Comparison of ENCODE assay signal across 8 cellular contexts in the genomic region with DNA sequence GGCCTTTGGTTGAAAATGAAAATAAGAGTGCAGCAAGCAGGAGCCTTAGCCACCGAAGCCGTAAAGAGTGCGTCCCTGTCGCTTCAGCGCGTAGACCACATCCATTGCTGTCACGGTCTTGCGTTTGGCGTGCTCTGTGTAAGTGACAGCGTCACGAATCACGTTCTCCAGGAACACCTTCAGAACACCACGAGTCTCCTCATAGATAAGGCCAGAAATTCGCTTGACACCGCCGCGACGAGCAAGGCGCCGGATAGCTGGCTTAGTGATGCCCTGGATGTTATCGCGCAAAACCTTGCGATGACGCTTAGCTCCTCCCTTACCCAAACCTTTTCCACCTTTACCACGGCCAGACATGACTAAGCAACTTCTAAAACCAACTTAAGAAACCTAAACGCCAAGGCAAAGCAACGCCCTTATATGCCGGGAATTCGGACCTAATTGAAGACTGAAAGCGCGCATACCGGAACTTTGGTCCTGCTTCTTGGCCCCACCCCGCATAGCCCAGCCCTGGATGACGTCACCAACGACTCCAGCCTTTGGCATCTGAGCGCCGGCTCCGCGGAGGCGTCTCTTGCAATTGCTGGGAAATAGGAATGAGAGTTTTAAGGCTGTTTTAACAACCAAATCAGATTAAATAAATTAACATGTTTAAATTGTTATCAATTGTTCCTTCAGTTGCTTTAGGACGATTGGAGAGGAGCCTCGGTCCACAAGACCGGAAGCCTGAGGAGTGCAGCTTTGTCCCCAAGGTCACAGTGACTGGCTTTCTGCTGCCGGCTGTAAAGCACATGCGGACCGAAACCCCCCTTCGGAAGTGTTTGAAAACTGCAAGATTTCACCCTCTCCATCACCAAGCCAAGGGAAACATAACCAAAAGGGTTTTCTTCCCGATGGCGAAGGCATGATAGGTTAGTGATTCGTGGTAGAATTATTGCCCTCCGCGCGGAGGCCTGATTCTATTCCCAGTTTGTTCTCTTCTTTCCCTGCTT.
A peak's percentile ranks its signal among the peaks of the same experiment; 100 is the strongest.
DNase-seq lines count a peak whose midpoint lies in the region; ATAC-seq and TF ChIP-seq lines count a peak whose summit lies in the region.

No MANE protein-coding gene starts in this region.

- H3K27ac ChIP-seq in ACC112 (ENCODE audit: low read depth, low read length) (peak overlapping the region; percentile 89), VCaP (peak overlapping the region; percentile 87), breast epithelium (peak overlapping the region; percentile 96 to 98), skeletal muscle tissue (ENCODE audit: low read depth, low read length) (peak overlapping the region; percentile 94)

- H3K9me3 ChIP-seq in breast epithelium = peaks cover 0 to 3% of the 10 kb centered on the region in 2 donors
- H3K9me3 ChIP-seq in iPS-18c (ENCODE audit: control insufficient read depth, insufficient read depth, low read length) = peaks cover 2% of the 10 kb centered on the region
- H3K9me3 ChIP-seq in skeletal muscle tissue (ENCODE audit: control insufficient read depth in 3 of 3, low read length in 3 of 3) = no peaks in the 10 kb centered on the region

- H2AFZ ChIP-seq in ACC112 (ENCODE audit: low read length, unreplicated experiment) = peak overlapping the region; percentile 44

- TF ChIP-seq CTCF in VCaP (conservative IDR thresholded peaks at IDR 0.05) (no peak), breast epithelium (IDR thresholded peaks at IDR 0.05) (peak in 1 of 3 donors; percentile 24)

- H3K36me3 ChIP-seq in ACC112 (ENCODE audit: insufficient read depth, low read length) = peaks cover 4% of the 10 kb centered on the region; the same call in 1 of the 2 replicates
- H3K36me3 ChIP-seq in breast epithelium = no peaks in the 10 kb centered on the region
- peaks cover 0 to 6% (median 5%) of the 10 kb centered on the region in 3 donors for H3K36me3 ChIP-seq in skeletal muscle tissue (ENCODE audit: control insufficient read depth in 3 of 3, insufficient read depth in 3 of 3, low read length in 3 of 3)

- H3K4me1 ChIP-seq in ACC112 (ENCODE audit: control insufficient read depth, insufficient read depth, low read length, unreplicated experiment) = peaks cover 7% of the 10 kb centered on the region
- H3K4me1 ChIP-seq in breast epithelium = peaks cover 0 to 3% of the 10 kb centered on the region in 2 donors
- peaks cover 22 to 28% (median 27%) of the 10 kb centered on the region in 3 donors for H3K4me1 ChIP-seq in skeletal muscle tissue (ENCODE audit: control insufficient read depth in 3 of 3, insufficient read depth in 3 of 3, low read length in 3 of 3)

- peak; percentile 87 for TF ChIP-seq POLR2A in breast epithelium (IDR thresholded peaks at IDR 0.05)

- no peaks in the 10 kb centered on the region for H3K79me2 ChIP-seq in ACC112 (ENCODE audit: control insufficient read depth, insufficient read depth, low read length, unreplicated experiment)

- H3K4me3 ChIP-seq in ACC112 (ENCODE audit: low read depth, low read length) = peak overlapping the region; percentile 91
- peak overlapping the region; percentile 59 to 79 (median 74) for H3K4me3 ChIP-seq in breast epithelium
- peak overlapping the region; percentile 56 for H3K4me3 ChIP-seq in iPS-18c (ENCODE audit: insufficient read depth, low read depth, low read length)
- H3K4me3 ChIP-seq in skeletal muscle tissue (ENCODE audit: low read length in 3 of 3) = peak overlapping the region; percentile 98 to 99 (median 99)

- H3K9ac ChIP-seq in skeletal muscle tissue (ENCODE audit: low read depth in 1 of 3, low read length in 3 of 3) = peak overlapping the region; percentile 88 to 94 (median 89)

- ATAC-seq in GM18868 (IDR thresholded peaks at IDR 0.05; ENCODE audit: unreplicated experiment) (peak; percentile 70), HG03108 (IDR thresholded peaks at IDR 0.05; ENCODE audit: unreplicated experiment) (peak; percentile 73)

- intact Hi-C loops in breast epithelium (cut with DNase I; ENCODE audit: low total_unique reads) = loop anchor here (10.0 kb wide), 1 partner anchor 61 kb away; a partner anchor contains a TSS

- DNase-seq in NCI-H2196 (lab: John Stamatoyannopoulos, UW; ENCODE audit: unreplicated experiment) (peak; percentile 98), breast epithelium (ENCODE audit: low spot score in 2 of 2) (peak; percentile 98)

- no peaks in the 10 kb centered on the region for H3K27me3 ChIP-seq in ACC112 (ENCODE audit: insufficient read depth, low read length)
- H3K27me3 ChIP-seq in breast epithelium = no peaks in the 10 kb centered on the region
- H3K27me3 ChIP-seq in skeletal muscle tissue (ENCODE audit: control insufficient read depth in 3 of 3, insufficient read depth in 3 of 3, low read length in 3 of 3) = no peaks in the 10 kb centered on the region

Comparison
In these comparisons a context has a peak if more than half of its experiments do, and no peak if none do; other contexts are left out.
1. Peak in every context shown above with its lines: DNase-seq, ATAC-seq, H3K4me3 ChIP-seq and H3K27ac ChIP-seq.